ENCODE assay signal across 10 cellular contexts in genomic region chr12:111758120-111758561, GRCh38. TPM values are rescaled to one million over a fixed set of nuclear protein-coding genes. Genes with fewer than 3 reads are reported as not detected.
DNase-seq lines count a peak whose midpoint lies in the region; ATAC-seq, FAIRE-seq and TF ChIP-seq lines count a peak whose summit lies in the region.
"Had no signal": no experiment of that assay in that cellular context is flagged by ENCODE, and none has a peak within 500 bp of the region (broad histone marks: within the 10 kb centered on the region; RNA-seq: fewer than 3 reads in every experiment).

No MANE protein-coding gene starts in this region.

- H3K27ac Mint-ChIP-seq in activated CD8-positive, alpha-beta memory T cell treated with anti-CD3 and anti-CD28 coated beads, Interleukin-2, amount 10 ng/mL, durations not matched to agents 7 days and 5 days: peak overlapping the region; percentile 48

- ATAC-seq in activated CD8-positive, alpha-beta memory T cell treated with anti-CD3 and anti-CD28 coated beads, Interleukin-2, amount 10 ng/mL, durations not matched to agents 7 days and 5 days: no peak
- no peak for ATAC-seq in HG03175 (IDR thresholded peaks at IDR 0.05; ENCODE audit: unreplicated experiment)
- ATAC-seq in HG02840 (IDR thresholded peaks at IDR 0.05; ENCODE audit: low FRiP score, unreplicated experiment): no peak

- peak overlapping the region; percentile 70 for H3K4me2 ChIP-seq in keratinocyte (ENCODE audit: control insufficient read depth, extremely low read depth, insufficient read depth, low read depth, low read length)

- H3K27ac ChIP-seq in angular gyrus (ENCODE audit: low read depth, low read length): peak overlapping the region; percentile 13
- peak overlapping the region; percentile 43 for H3K27ac ChIP-seq in keratinocyte (ENCODE audit: control insufficient read depth, insufficient read depth, low read length)
- H3K27ac ChIP-seq in thymus (ENCODE audit: low read depth): peak overlapping the region; percentile 31

- H3K9me1 ChIP-seq in keratinocyte (ENCODE audit: control insufficient read depth, extremely low read depth, insufficient read depth, low read length): peaks cover 2% of the 10 kb centered on the region

- TF ChIP-seq CTCF in keratinocyte (optimal IDR thresholded peaks at IDR 0.05 in 1 of 3, IDR thresholded peaks at IDR 0.05 in 1 of 3, conservative IDR thresholded peaks at IDR 0.05 in 1 of 3; ENCODE audit: extremely low read depth in 1 of 3, insufficient read depth in 2 of 3, low read length in 3 of 3): no peak

- no peak for DNase-seq in activated CD8-positive, alpha-beta memory T cell treated with anti-CD3 and anti-CD28 coated beads, Interleukin-2, amount 10 ng/mL, durations not matched to agents 7 days and 5 days
- no peak for DNase-seq in activated CD8-positive, alpha-beta memory T cell treated with anti-CD3 and anti-CD28 coated beads, Interleukin-2, amount 50 U/mL, for 48 hours
- DNase-seq in keratinocyte (ENCODE audit: low read depth, low spot score) (no peak), ecto neural progenitor cell (ENCODE audit: low spot score) (no peak)

- peak overlapping the region; percentile 84 for H2AFZ ChIP-seq in keratinocyte (ENCODE audit: control insufficient read depth, low read length)

- 71% methylated on average over 9 of the region's 9 CpGs for WGBS in thymus

- H3K4me1 Mint-ChIP-seq in activated CD8-positive, alpha-beta memory T cell treated with anti-CD3 and anti-CD28 coated beads, Interleukin-2, amount 10 ng/mL, durations not matched to agents 7 days and 5 days: peaks cover 33% of the 10 kb centered on the region

- H3K4me3 Mint-ChIP-seq in activated CD8-positive, alpha-beta memory T cell treated with anti-CD3 and anti-CD28 coated beads, Interleukin-2, amount 10 ng/mL, durations not matched to agents 7 days and 5 days: no peak overlapping the region
- H3K4me3 Mint-ChIP-seq: neural crest cell had no signal

- H3K27me3 ChIP-seq in keratinocyte (ENCODE audit: control insufficient read depth, extremely low read depth, insufficient read depth, low read length) (no peaks in the 10 kb centered on the region), thymus (ENCODE audit: control insufficient read depth, insufficient read depth) (no peaks in the 10 kb centered on the region)

- CTCF ChIA-PET in activated CD8-positive, alpha-beta memory T cell treated with anti-CD3 and anti-CD28 coated beads, Interleukin-2, amount 10 ng/mL, durations not matched to agents 7 days and 5 days (lab: Charles Lee): interaction anchor here (1.6 kb wide), 1 partner anchor 55 kb away, joined by 8 read pairs; no protein-coding TSS in a partner anchor

- H3K36me3 Mint-ChIP-seq in activated CD8-positive, alpha-beta memory T cell treated with anti-CD3 and anti-CD28 coated beads, Interleukin-2, amount 10 ng/mL, durations not matched to agents 7 days and 5 days: no peaks in the 10 kb centered on the region
- H3K36me3 Mint-ChIP-seq: activated naive CD4-positive, alpha-beta T cell treated with anti-CD3 and anti-CD28 coated beads, Interleukin-2, amount 50 U/mL, for 72 hours had no signal

- H3K9me3 Mint-ChIP-seq in activated CD8-positive, alpha-beta memory T cell treated with anti-CD3 and anti-CD28 coated beads, Interleukin-2, amount 10 ng/mL, durations not matched to agents 7 days and 5 days (ENCODE audit: low read depth): no peaks in the 10 kb centered on the region
- H3K9me3 Mint-ChIP-seq: activated naive CD4-positive, alpha-beta T cell treated with anti-CD3 and anti-CD28 coated beads, Interleukin-2, amount 50 U/mL, for 72 hours; neural crest cell had no signal

- H3K4me1 ChIP-seq in keratinocyte (ENCODE audit: control insufficient read depth, extremely low read depth, insufficient read depth, low read length) (peaks cover 15% of the 10 kb centered on the region), thymus (ENCODE audit: control insufficient read depth, insufficient read depth, low read length) (peaks cover 10% of the 10 kb centered on the region)

- dilution Hi-C loops in keratinocyte (cut with MboI; ENCODE audit: extremely low pct_ligation_motif_present, low sequenced_read_pairs): no loop called here

- no peaks in the 10 kb centered on the region for H4K20me1 ChIP-seq in keratinocyte (ENCODE audit: control insufficient read depth, extremely low read depth, insufficient read depth, low read length)

- H3K79me2 ChIP-seq in keratinocyte (ENCODE audit: control insufficient read depth, insufficient read depth, low read length): no peaks in the 10 kb centered on the region

- peak overlapping the region in 2 of 3 experiments; percentile 20 to 29 for H3K4me3 ChIP-seq in keratinocyte (ENCODE audit: control insufficient read depth in 2 of 3, extremely low read depth in 1 of 3, insufficient read depth in 2 of 3, low read depth in 1 of 3, low read length in 3 of 3)
- H3K4me3 ChIP-seq in thymus (ENCODE audit: low read length): no peak overlapping the region

- peaks cover 7% of the 10 kb centered on the region for H3K27me3 Mint-ChIP-seq in activated CD8-positive, alpha-beta memory T cell treated with anti-CD3 and anti-CD28 coated beads, Interleukin-2, amount 10 ng/mL, durations not matched to agents 7 days and 5 days

- H3K9ac ChIP-seq in keratinocyte (ENCODE audit: control insufficient read depth, extremely low read depth, insufficient read depth, low read length): peak overlapping the region; percentile 58

- no peaks in the 10 kb centered on the region for H3K9me3 ChIP-seq in keratinocyte (ENCODE audit: control insufficient read depth, low read depth, low read length)
- no peaks in the 10 kb centered on the region for H3K9me3 ChIP-seq in thymus (ENCODE audit: control insufficient read depth)

- peak; percentile 86 for FAIRE-seq in keratinocyte (lab: Jason Lieb, UNC)

- H3K36me3 ChIP-seq in keratinocyte (ENCODE audit: control insufficient read depth in 2 of 2, extremely low read depth in 1 of 2, insufficient read depth in 2 of 2, low read length in 2 of 2) (no peaks in the 10 kb centered on the region), thymus (ENCODE audit: control insufficient read depth, insufficient read depth) (peaks cover 27% of the 10 kb centered on the region)

RNA-seq across cellular contexts. Expression of gene ALDH2, which starts 8.6 kb away (rescaled TPM):
- under 1 TPM; 0.68 to 0.73 TPM for total RNA-seq in activated CD8-positive, alpha-beta memory T cell treated with anti-CD3 and anti-CD28 coated beads, Interleukin-2, amount 10 ng/mL, durations not matched to agents 7 days and 5 days
- polyA plus RNA-seq in keratinocyte: 30.6 to 40.1 TPM (median 33.8 TPM) in 3 replicates
- polyA plus RNA-seq in keratinocyte (2011; ENCODE audit: low read depth): 18.5 TPM
- polyA plus RNA-seq in keratinocyte (2011; cell fraction: cytosol; rRNA removed): 19.7 and 34.1 TPM in 2 replicates
- 24.9 and 29.3 TPM in 2 replicates for polyA plus RNA-seq in keratinocyte (2011; cell fraction: nucleus; rRNA removed)
- polyA plus RNA-seq in keratinocyte (2012; ENCODE audit: low replicate concordance): 26.0 and 34.2 TPM in 2 replicates
- polyA minus RNA-seq in keratinocyte: 18.1 to 34.5 TPM (median 25.5 TPM) in 3 replicates
- polyA minus RNA-seq in keratinocyte (2011; cell fraction: cytosol; rRNA and poly(A)+ RNA removed): 23.2 TPM
- 12.3 and 15.4 TPM in 2 replicates for polyA minus RNA-seq in keratinocyte (2011; cell fraction: nucleus; rRNA and poly(A)+ RNA removed)
- polyA plus RNA-seq in thymus: 43.9 TPM
